Comparison of ENCODE assay signal across 11 cellular contexts in the genomic region with DNA sequence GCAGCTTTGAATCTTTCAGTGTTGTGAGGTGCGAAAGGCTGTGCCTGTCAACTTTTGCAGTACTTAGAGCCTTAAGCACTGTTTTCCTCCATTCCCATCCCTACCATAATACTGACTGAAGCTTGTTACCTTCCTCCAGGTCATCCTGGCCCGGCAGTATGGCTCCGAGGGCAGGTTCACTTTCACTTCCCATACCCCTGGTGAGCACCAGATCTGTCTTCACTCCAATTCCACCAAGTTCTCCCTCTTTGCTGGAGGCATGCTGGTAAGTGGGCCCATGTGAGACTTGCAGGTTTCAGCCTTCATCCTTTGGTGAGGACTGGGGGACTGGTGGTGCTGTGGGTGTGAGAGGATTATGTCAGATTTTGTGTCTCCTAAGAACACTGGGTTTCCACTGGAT. TPM values are rescaled to one million over a fixed set of nuclear protein-coding genes. Genes with fewer than 3 reads are reported as not detected.
DNase-seq lines count a peak whose midpoint lies in the region; ATAC-seq and TF ChIP-seq lines count a peak whose summit lies in the region.
"Had no signal": no experiment of that assay in that cellular context is flagged by ENCODE, and none has a peak within 500 bp of the region (broad histone marks: within the 10 kb centered on the region; RNA-seq: fewer than 3 reads in every experiment).

No MANE protein-coding gene starts in this region.

- H3K4me1 Mint-ChIP-seq in Calu3 (ENCODE audit: low read depth, unreplicated experiment) (peaks cover 27% of the 10 kb centered on the region), neural progenitor cell (peaks cover 18% of the 10 kb centered on the region)
- H3K4me1 Mint-ChIP-seq in central memory CD8-positive, alpha-beta T cell, result peaks cover 24% of the 10 kb centered on the region

- no peaks in the 10 kb centered on the region for H3K9me3 ChIP-seq in MM.1S (replicated peaks; ENCODE audit: insufficient read depth, low read length)
- no peaks in the 10 kb centered on the region for H3K9me3 ChIP-seq in neural progenitor cell (ENCODE audit: low read depth)
- H3K9me3 ChIP-seq: heart right ventricle had no signal

- H3K9me2 ChIP-seq in MM.1S (replicated peaks; ENCODE audit: insufficient read depth, low read length), result no peaks in the 10 kb centered on the region

- intact Hi-C loops in Calu3 (cut with micrococcal nuclease; ENCODE audit: unreplicated experiment), result loop anchor here (5.0 kb wide), 1 partner anchor 36 kb away; no protein-coding TSS in a partner anchor

- H4K20me1 ChIP-seq in MM.1S (ENCODE audit: insufficient read depth, low read length), result no peaks in the 10 kb centered on the region
- H4K20me1 ChIP-seq in neural progenitor cell (ENCODE audit: low read depth), result no peaks in the 10 kb centered on the region

- CTCF ChIA-PET in Calu3 (lab: Charles Lee), result no interaction called here

- H3K9ac ChIP-seq in MM.1S (ENCODE audit: low read length) (no peak overlapping the region), neural progenitor cell (no peak overlapping the region)

- peaks cover 14% of the 10 kb centered on the region; the same call in 1 of the 2 replicates for H3F3A ChIP-seq in MM.1S (ENCODE audit: insufficient read depth, low read length)
- H3F3A ChIP-seq in neural progenitor cell (ENCODE audit: low read depth), result peaks cover 8% of the 10 kb centered on the region

- no TSS peak for BruUV-seq in Calu3 (replicated peaks; lab: Mats Ljungman, UMichigan)

- peaks cover 13% of the 10 kb centered on the region for H3K4me1 ChIP-seq in MM.1S (ENCODE audit: low read length)
- H3K4me1 ChIP-seq in neural progenitor cell, result no peaks in the 10 kb centered on the region

- H3K4me2 ChIP-seq in MM.1S (ENCODE audit: low read depth, low read length) (peak overlapping the region; percentile 94; the same call in 1 of the 2 replicates), neural progenitor cell (no peak overlapping the region)

- H3K79me2 ChIP-seq in MM.1S (ENCODE audit: low read length), result peaks cover 24% of the 10 kb centered on the region
- H3K79me2 ChIP-seq in neural progenitor cell (ENCODE audit: low read depth), result peaks cover 11% of the 10 kb centered on the region

- H3K4me3 ChIP-seq in MM.1S (ENCODE audit: low read length) (no peak overlapping the region), neural progenitor cell (no peak overlapping the region)

- H3K36me3 ChIP-seq in MM.1S (replicated peaks; ENCODE audit: insufficient read depth, low read length) (peaks cover 12% of the 10 kb centered on the region; the same call in 1 of the 2 replicates), neural progenitor cell (no peaks in the 10 kb centered on the region)

- H3K27ac ChIP-seq in MM.1S (ENCODE audit: low read length) (no peak overlapping the region), neural progenitor cell (no peak overlapping the region)

- H3K36me3 Mint-ChIP-seq in Calu3 (ENCODE audit: insufficient read depth, unreplicated experiment), result peaks cover 59% of the 10 kb centered on the region
- H3K36me3 Mint-ChIP-seq in central memory CD8-positive, alpha-beta T cell (ENCODE audit: insufficient read depth), result peaks cover 30% of the 10 kb centered on the region
- H3K36me3 Mint-ChIP-seq in neural progenitor cell, result peaks cover 18% of the 10 kb centered on the region

- H3K27ac Mint-ChIP-seq in Calu3 (ENCODE audit: unreplicated experiment), result peak overlapping the region; percentile 50
- peak overlapping the region; percentile 68 for H3K27ac Mint-ChIP-seq in central memory CD8-positive, alpha-beta T cell (ENCODE audit: low read depth)
- H3K27ac Mint-ChIP-seq in neural progenitor cell, result no peak overlapping the region

- H3K27me3 Mint-ChIP-seq in Calu3 (ENCODE audit: unreplicated experiment) (peaks cover 30% of the 10 kb centered on the region), neural progenitor cell (ENCODE audit: insufficient read depth, low read depth) (peaks cover 18% of the 10 kb centered on the region)
- H3K27me3 Mint-ChIP-seq in central memory CD8-positive, alpha-beta T cell, result peaks cover 11% of the 10 kb centered on the region

- TF ChIP-seq CTCF in Calu3 (IDR thresholded peaks at IDR 0.05; ENCODE audit: unreplicated experiment) (no peak), MM.1S (IDR thresholded peaks at IDR 0.05; ENCODE audit: low read length) (no peak), neural progenitor cell (IDR thresholded peaks at IDR 0.05) (no peak)

- peaks cover 26% of the 10 kb centered on the region for H3K27me3 ChIP-seq in MM.1S (replicated peaks; ENCODE audit: insufficient read depth, low read length)
- peaks cover 40% of the 10 kb centered on the region for H3K27me3 ChIP-seq in neural progenitor cell

- DNase-seq in Calu3, result no peak
- no peak for DNase-seq in MM.1S
- no peak for DNase-seq in central memory CD8-positive, alpha-beta T cell (ENCODE audit: low spot score in 2 of 2)
- DNase-seq in neural progenitor cell (ENCODE audit: low spot score), result no peak
- no peak for DNase-seq in stimulated activated CD4-positive, alpha-beta T cell treated with anti-CD3 and anti-CD28 coated beads, Interleukin-15, amount 100 ng/mL, for 24 hours
- DNase-seq in NCI-H774 (lab: John Stamatoyannopoulos, UW), result no peak
- DNase-seq in AG08396 (ENCODE audit: low spot score), result no peak
- DNase-seq: amniotic stem cell, heart right ventricle, NCI-H187 had no signal

- H3K4me3 Mint-ChIP-seq in Calu3 (ENCODE audit: low read depth, unreplicated experiment) (peak overlapping the region; percentile 86), neural progenitor cell (peak overlapping the region; percentile 99)
- H3K4me3 Mint-ChIP-seq in central memory CD8-positive, alpha-beta T cell, result peak overlapping the region; percentile 97

- H3K9me3 Mint-ChIP-seq in Calu3 (ENCODE audit: low read depth, unreplicated experiment) (no peaks in the 10 kb centered on the region), neural progenitor cell (no peaks in the 10 kb centered on the region)
- no peaks in the 10 kb centered on the region for H3K9me3 Mint-ChIP-seq in central memory CD8-positive, alpha-beta T cell

- no peak overlapping the region for H2AFZ ChIP-seq in MM.1S (ENCODE audit: low read length)
- H2AFZ ChIP-seq in neural progenitor cell (replicated peaks), result no peak overlapping the region

- ATAC-seq in central memory CD8-positive, alpha-beta T cell (replicated peaks; ENCODE audit: extremely low read depth, poor library complexity, severe bottlenecking), result no peak
- no peak for ATAC-seq in GM19455 (IDR thresholded peaks at IDR 0.05; ENCODE audit: unreplicated experiment)
- ATAC-seq: heart right ventricle had no signal

RNA-seq across cellular contexts. Expression of gene TMED9, which starts 1.5 kb away (rescaled TPM):
- 275 and 294 TPM in 2 replicates for total RNA-seq in Calu3 (2022)
- 30.9 and 49.0 TPM in 2 replicates for total RNA-seq in neural progenitor cell (ENCODE audit: low replicate concordance)

RNA-seq across cellular contexts. Expression of gene B4GALT7, which starts 6.4 kb away (rescaled TPM):
- total RNA-seq in Calu3 (2022) (48.8 and 55.7 TPM in 2 replicates), neural progenitor cell (ENCODE audit: low replicate concordance) (11.6 and 23.1 TPM in 2 replicates)

RNA-seq across cellular contexts. Expression of gene FAM193B, which starts 39.1 kb away (rescaled TPM):
- total RNA-seq in Calu3 (2022) (92.0 and 97.0 TPM in 2 replicates), neural progenitor cell (ENCODE audit: low replicate concordance) (42.5 and 78.5 TPM in 2 replicates)
